32 cellular contexts compared by ENCODE assay signal in genomic region chr5:82403026-82403425, GRCh38.
"Had no signal": no experiment of that assay in that cellular context is flagged by ENCODE, and none has a peak within 500 bp of the region (broad histone marks: within the 10 kb centered on the region; RNA-seq: fewer than 3 reads in every experiment).

No MANE protein-coding gene starts in this region.

- H3K4me3 Mint-ChIP-seq: activated naive CD4-positive, alpha-beta T cell treated with anti-CD3 and anti-CD28 coated beads for 36 hours; activated naive CD8-positive, alpha-beta T cell treated with anti-CD3 and anti-CD28 coated beads for 36 hours; activated T-helper 1 cell treated with anti-CD3 and anti-CD28 coated beads, Interleukin-12 subunit alpha, Interleukin-12 subunit beta, Interleukin-2, Interleukin-4 antibody, amounts not matched to agents 30 ng/mL and 10 ng/mL and 1 ng/mL, durations not matched to agents 14 hours and 24 hours and 36 hours; dendritic cell treated with granulocyte-macrophage colony-stimulating factor and Interleukin-4, amounts not matched to agents 40 ng/mL and 50 ng/mL, for 4 days; naive thymus-derived CD8-positive, alpha-beta T cell; neural crest cell; stimulated activated naive B cell treated with anti-CD40 and anti-IgM and Interleukin-4, amounts not matched to agents 10 μg/mL and 1 μg/mL and 100 μg/mL, for 72 hours; T-helper 17 cell had no signal

- DNase-seq: activated CD4-positive, alpha-beta T cell treated with anti-CD3 and anti-CD28 coated beads for 48 hours; activated CD4-positive, alpha-beta T cell treated with anti-CD3 and anti-CD28 coated beads, Interleukin-2, amount 50 U/mL, for 48 hours; activated CD8-positive, alpha-beta memory T cell treated with anti-CD3 and anti-CD28 coated beads for 24 hours; activated effector memory CD4-positive, alpha-beta T cell treated with anti-CD3 and anti-CD28 coated beads, Interleukin-2, amount 50 U/mL, for 16 hours; activated naive CD4-positive, alpha-beta T cell treated with anti-CD3 and anti-CD28 coated beads for 36 hours; activated naive CD8-positive, alpha-beta T cell treated with anti-CD3 and anti-CD28 coated beads for 36 hours; adrenal gland; central memory CD4-positive, alpha-beta T cell; effector CD4-positive, alpha-beta T cell; esophagus squamous epithelium; foreskin melanocyte; heart right ventricle; left ventricle myocardium inferior; naive thymus-derived CD8-positive, alpha-beta T cell; nucleus accumbens; stimulated activated CD4-positive, alpha-beta T cell treated with anti-CD3 and anti-CD28 coated beads, Interleukin-15, amount 100 ng/mL, for 24 hours; stimulated activated CD4-positive, alpha-beta T cell treated with anti-CD3 and anti-CD28 coated beads, Interleukin-2, amount 100 ng/mL, for 24 hours; stimulated activated naive B cell treated with anti-CD40 and anti-IgM and Interleukin-4, amounts not matched to agents 10 μg/mL and 1 μg/mL and 100 μg/mL, for 72 hours; stomach; T-helper 17 cell; T1000; thyroid gland; upper lobe of left lung had no signal

- H3K4me1 ChIP-seq: adrenal gland, left ventricle myocardium inferior, right atrium auricular region, thyroid gland, vagina had no signal

- H3K27ac ChIP-seq: adrenal gland, epithelial cell of prostate, esophagus squamous epithelium, heart right ventricle, left ventricle myocardium inferior, right atrium auricular region, stomach, thyroid gland, upper lobe of left lung, vagina, WERI-Rb-1 had no signal

- H3K36me3 Mint-ChIP-seq: activated naive CD8-positive, alpha-beta T cell treated with anti-CD3 and anti-CD28 coated beads for 36 hours; stimulated activated naive B cell treated with anti-CD40 and anti-IgM and Interleukin-4, amounts not matched to agents 10 μg/mL and 1 μg/mL and 100 μg/mL, for 72 hours had no signal

- ATAC-seq: activated CD4-positive, CD25-positive, alpha-beta regulatory T cell treated with anti-CD3 and anti-CD28 coated beads, Interleukin-2, amount 50 U/mL, for 24 hours; heart right ventricle; naive thymus-derived CD8-positive, alpha-beta T cell; stimulated activated naive B cell treated with anti-CD40 and anti-IgM and Interleukin-4, amounts not matched to agents 10 μg/mL and 1 μg/mL and 100 μg/mL, for 72 hours; T-helper 17 cell had no signal

- H3K36me3 ChIP-seq: adrenal gland, esophagus squamous epithelium, heart right ventricle, left ventricle myocardium inferior, right atrium auricular region, stomach, thyroid gland, upper lobe of left lung, vagina, WERI-Rb-1 had no signal

- H3K4me3 ChIP-seq: adrenal gland, esophagus squamous epithelium, heart right ventricle, left ventricle myocardium inferior, lung, right atrium auricular region, stomach, thyroid gland, upper lobe of left lung, vagina had no signal

- H3K27ac Mint-ChIP-seq: activated naive CD4-positive, alpha-beta T cell treated with anti-CD3 and anti-CD28 coated beads for 36 hours; activated naive CD8-positive, alpha-beta T cell treated with anti-CD3 and anti-CD28 coated beads for 36 hours; activated T-helper 1 cell treated with anti-CD3 and anti-CD28 coated beads, Interleukin-12 subunit alpha, Interleukin-12 subunit beta, Interleukin-2, Interleukin-4 antibody, amounts not matched to agents 30 ng/mL and 10 ng/mL and 1 ng/mL, durations not matched to agents 14 hours and 24 hours and 36 hours; dendritic cell treated with granulocyte-macrophage colony-stimulating factor and Interleukin-4, amounts not matched to agents 40 ng/mL and 50 ng/mL, for 4 days; naive thymus-derived CD8-positive, alpha-beta T cell; stimulated activated naive B cell treated with anti-CD40 and anti-IgM and Interleukin-4, amounts not matched to agents 10 μg/mL and 1 μg/mL and 100 μg/mL, for 72 hours; T-helper 17 cell had no signal

- H3K27me3 ChIP-seq: adrenal gland, esophagus squamous epithelium, heart right ventricle, right atrium auricular region, stomach, thyroid gland, upper lobe of left lung, vagina had no signal

- H3K27me3 Mint-ChIP-seq: activated naive CD8-positive, alpha-beta T cell treated with anti-CD3 and anti-CD28 coated beads for 36 hours; dendritic cell treated with granulocyte-macrophage colony-stimulating factor and Interleukin-4, amounts not matched to agents 40 ng/mL and 50 ng/mL, for 4 days; stimulated activated naive B cell treated with anti-CD40 and anti-IgM and Interleukin-4, amounts not matched to agents 10 μg/mL and 1 μg/mL and 100 μg/mL, for 72 hours; T-helper 17 cell had no signal

- H3K4me1 Mint-ChIP-seq: activated naive CD8-positive, alpha-beta T cell treated with anti-CD3 and anti-CD28 coated beads for 36 hours; naive thymus-derived CD8-positive, alpha-beta T cell; stimulated activated naive B cell treated with anti-CD40 and anti-IgM and Interleukin-4, amounts not matched to agents 10 μg/mL and 1 μg/mL and 100 μg/mL, for 72 hours; T-helper 17 cell had no signal

- H3K9me3 Mint-ChIP-seq: activated naive CD8-positive, alpha-beta T cell treated with anti-CD3 and anti-CD28 coated beads for 36 hours had no signal

- H3K9me3 ChIP-seq: adrenal gland, thyroid gland, vagina had no signal
